8 cellular contexts compared by ENCODE assay signal in genomic region chr5:87268970-87269377, GRCh38. TPM values are rescaled to one million over a fixed set of nuclear protein-coding genes. Genes with fewer than 3 reads are reported as not detected.
DNase-seq lines count a peak whose midpoint lies in the region; ATAC-seq, FAIRE-seq and TF ChIP-seq lines count a peak whose summit lies in the region.

No MANE protein-coding gene starts in this region.

- intact Hi-C loops in left lung (cut with DNase I), result loop anchor here in 1 of 2 donors (10.0 kb wide), 1 partner anchor 126 kb away; no protein-coding TSS in a partner anchor

- H3K27ac ChIP-seq in angular gyrus (ENCODE audit: low read depth, low read length) (peak overlapping the region; percentile 78), left lung (peak overlapping the region; percentile 89 to 96), thoracic aorta (peak overlapping the region; percentile 88 to 95)

- peak overlapping the region; percentile 68 for H3K27ac Mint-ChIP-seq in activated CD8-positive, alpha-beta memory T cell treated with anti-CD3 and anti-CD28 coated beads, Interleukin-2, amount 10 ng/mL, durations not matched to agents 7 days and 5 days

- TF ChIP-seq CTCF in left lung (IDR thresholded peaks at IDR 0.05) (no peak), thoracic aorta (IDR thresholded peaks at IDR 0.05) (no peak)

- H3K36me3 ChIP-seq in left lung, result peaks cover 0 to 3% of the 10 kb centered on the region in 2 donors
- no peaks in the 10 kb centered on the region for H3K36me3 ChIP-seq in thoracic aorta

- no peak for DNase-seq in activated CD8-positive, alpha-beta memory T cell treated with anti-CD3 and anti-CD28 coated beads, Interleukin-2, amount 10 ng/mL, durations not matched to agents 7 days and 5 days
- no peak for DNase-seq in activated CD8-positive, alpha-beta memory T cell treated with anti-CD3 and anti-CD28 coated beads, Interleukin-2, amount 50 U/mL, for 48 hours
- DNase-seq in left lung, result no peak
- DNase-seq in thoracic aorta (ENCODE audit: low spot score), result no peak
- no peak for DNase-seq in cerebellar nuclear complex (lab: John Stamatoyannopoulos, UW)
- no peak for DNase-seq in NCI-H2107 treated with DMSO at 0.1 percent for 48 hours (lab: John Stamatoyannopoulos, UW; ENCODE audit: unreplicated experiment)
- DNase-seq in H54 (ENCODE audit: insufficient read length, low spot score), result no peak

- no peaks in the 10 kb centered on the region for H3K9me3 Mint-ChIP-seq in activated CD8-positive, alpha-beta memory T cell treated with anti-CD3 and anti-CD28 coated beads, Interleukin-2, amount 10 ng/mL, durations not matched to agents 7 days and 5 days (ENCODE audit: low read depth)

- H3K4me1 Mint-ChIP-seq in activated CD8-positive, alpha-beta memory T cell treated with anti-CD3 and anti-CD28 coated beads, Interleukin-2, amount 10 ng/mL, durations not matched to agents 7 days and 5 days, result peaks cover 28% of the 10 kb centered on the region

- TF ChIP-seq POLR2A in H54 (IDR thresholded peaks at IDR 0.05; ENCODE audit: low read depth, low read length), result no peak

- H3K9me3 ChIP-seq in left lung (no peaks in the 10 kb centered on the region), thoracic aorta (no peaks in the 10 kb centered on the region)

- H3K27me3 ChIP-seq in left lung (no peaks in the 10 kb centered on the region), thoracic aorta (replicated peaks; ENCODE audit: insufficient read depth) (no peaks in the 10 kb centered on the region)

- no peak for FAIRE-seq in H54 (lab: Jason Lieb, UNC)

- CTCF ChIA-PET in activated CD8-positive, alpha-beta memory T cell treated with anti-CD3 and anti-CD28 coated beads, Interleukin-2, amount 10 ng/mL, durations not matched to agents 7 days and 5 days (lab: Charles Lee), result interaction anchor here (1.0 to 2.2 kb wide), 4 partner anchors 16 to 148 kb away, joined by 4 to 8 read pairs (median 4); no protein-coding TSS in a partner anchor

- H3K4me3 Mint-ChIP-seq in activated CD8-positive, alpha-beta memory T cell treated with anti-CD3 and anti-CD28 coated beads, Interleukin-2, amount 10 ng/mL, durations not matched to agents 7 days and 5 days, result peak overlapping the region; percentile 97

- ATAC-seq in activated CD8-positive, alpha-beta memory T cell treated with anti-CD3 and anti-CD28 coated beads, Interleukin-2, amount 10 ng/mL, durations not matched to agents 7 days and 5 days, result no peak
- ATAC-seq in left lung (no peak), thoracic aorta (ENCODE audit: insufficient number of reproducible peaks, low FRiP score, low read depth) (no peak)

- H3K4me1 ChIP-seq in left lung (peaks cover 4 to 41% of the 10 kb centered on the region in 2 donors), thoracic aorta (ENCODE audit: control insufficient read depth in 1 of 2, low read depth in 2 of 2) (peaks cover 17 to 30% of the 10 kb centered on the region in 2 donors)

- peaks cover 6% of the 10 kb centered on the region for H3K27me3 Mint-ChIP-seq in activated CD8-positive, alpha-beta memory T cell treated with anti-CD3 and anti-CD28 coated beads, Interleukin-2, amount 10 ng/mL, durations not matched to agents 7 days and 5 days

- H3K4me3 ChIP-seq in left lung (peak overlapping the region; percentile 72 to 95), thoracic aorta (peak overlapping the region; percentile 98)

- peaks cover 16% of the 10 kb centered on the region for H3K36me3 Mint-ChIP-seq in activated CD8-positive, alpha-beta memory T cell treated with anti-CD3 and anti-CD28 coated beads, Interleukin-2, amount 10 ng/mL, durations not matched to agents 7 days and 5 days

RNA-seq across cellular contexts. Expression of gene RASA1, which starts 1.3 kb away (rescaled TPM):
- 10 to 100 TPM; 15.4 to 22.1 TPM for total RNA-seq in activated CD8-positive, alpha-beta memory T cell treated with anti-CD3 and anti-CD28 coated beads, Interleukin-2, amount 10 ng/mL, durations not matched to agents 7 days and 5 days
- total RNA-seq in left lung (10 to 100 TPM; 27.7 to 29.4 TPM), thoracic aorta (10 to 100 TPM; 34.8 to 37.0 TPM)
